Comparison of ENCODE assay signal across 2 cellular contexts in genomic region chr14:102591944-102592772, GRCh38.
TF ChIP-seq lines count a peak whose summit lies in the region.

Gene RCOR1, plus strand, starts transcription at chr14:102592649. Its CDS starts 238 bp downstream, at chr14:102592887.

TF ChIP-seq in IMR-90, 13 proteins besides CTCF, POLR2A, EP300 and RAD21:
- TF ChIP-seq SMC3 (IDR thresholded peaks at IDR 0.05; ENCODE audit: low read depth, low read length) = 0 out of 2 replicates have a peak, but pooled peaks have one; percentile 13
- TF ChIP-seq MAZ (IDR thresholded peaks at IDR 0.05; ENCODE audit: borderline replicate concordance, low read depth, low read length) = peak; percentile 86
- TF ChIP-seq ELK1 (IDR thresholded peaks at IDR 0.05; ENCODE audit: borderline replicate concordance, low read depth, low read length) = no peak
- 0 out of 2 replicates have a peak, but pooled peaks have one; percentile 19 for TF ChIP-seq FOS (IDR thresholded peaks at IDR 0.05; ENCODE audit: low read depth, low read length)

TF ChIP-seq in endothelial cell of umbilical vein, 7 proteins besides CTCF, POLR2A, EP300 and RAD21:
- TF ChIP-seq JUN (IDR thresholded peaks at IDR 0.05; ENCODE audit: borderline replicate concordance, insufficient read depth, insufficient read length, low read depth) (no peak), MYC (IDR thresholded peaks at IDR 0.05; ENCODE audit: low read depth, low read length) (no peak), FOS (IDR thresholded peaks at IDR 0.05; ENCODE audit: borderline replicate concordance, insufficient read depth, low read length) (no peak), EZH2 (IDR thresholded peaks at IDR 0.05; ENCODE audit: borderline replicate concordance, low read depth, low read length, severe bottlenecking) (no peak), POLR2AphosphoS5 (IDR thresholded peaks at IDR 0.05; ENCODE audit: insufficient read depth, low read depth, low read length) (peak; percentile 80), MAX (IDR thresholded peaks at IDR 0.05; ENCODE audit: insufficient read depth, insufficient read length) (no peak)
